In the genomic region with DNA sequence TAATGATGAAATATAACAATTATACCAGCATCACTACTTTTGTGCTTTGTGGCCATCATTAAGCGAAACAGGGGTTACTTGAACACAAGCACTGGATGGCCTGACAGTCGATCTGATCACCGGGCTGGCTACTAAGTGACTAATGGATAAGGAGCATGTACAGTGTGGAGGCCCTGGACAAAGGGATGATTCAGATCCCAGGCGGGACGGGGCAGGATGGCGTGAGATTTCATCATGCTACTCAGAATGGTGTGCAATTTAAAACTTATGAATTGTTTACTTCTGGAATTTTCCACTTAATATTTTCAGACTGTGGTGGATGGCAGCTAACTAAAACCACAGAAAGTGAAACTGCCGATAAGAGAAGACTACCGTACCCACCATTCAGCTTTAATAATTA, we compare ENCODE assay signal across 1 cellular context.
TF ChIP-seq lines count a peak whose summit lies in the region.

No MANE protein-coding gene starts in this region.

TF ChIP-seq in HCT116, 20 proteins besides CTCF, POLR2A, EP300 and RAD21 (continued from another document):
- TF ChIP-seq, protein P1, sequence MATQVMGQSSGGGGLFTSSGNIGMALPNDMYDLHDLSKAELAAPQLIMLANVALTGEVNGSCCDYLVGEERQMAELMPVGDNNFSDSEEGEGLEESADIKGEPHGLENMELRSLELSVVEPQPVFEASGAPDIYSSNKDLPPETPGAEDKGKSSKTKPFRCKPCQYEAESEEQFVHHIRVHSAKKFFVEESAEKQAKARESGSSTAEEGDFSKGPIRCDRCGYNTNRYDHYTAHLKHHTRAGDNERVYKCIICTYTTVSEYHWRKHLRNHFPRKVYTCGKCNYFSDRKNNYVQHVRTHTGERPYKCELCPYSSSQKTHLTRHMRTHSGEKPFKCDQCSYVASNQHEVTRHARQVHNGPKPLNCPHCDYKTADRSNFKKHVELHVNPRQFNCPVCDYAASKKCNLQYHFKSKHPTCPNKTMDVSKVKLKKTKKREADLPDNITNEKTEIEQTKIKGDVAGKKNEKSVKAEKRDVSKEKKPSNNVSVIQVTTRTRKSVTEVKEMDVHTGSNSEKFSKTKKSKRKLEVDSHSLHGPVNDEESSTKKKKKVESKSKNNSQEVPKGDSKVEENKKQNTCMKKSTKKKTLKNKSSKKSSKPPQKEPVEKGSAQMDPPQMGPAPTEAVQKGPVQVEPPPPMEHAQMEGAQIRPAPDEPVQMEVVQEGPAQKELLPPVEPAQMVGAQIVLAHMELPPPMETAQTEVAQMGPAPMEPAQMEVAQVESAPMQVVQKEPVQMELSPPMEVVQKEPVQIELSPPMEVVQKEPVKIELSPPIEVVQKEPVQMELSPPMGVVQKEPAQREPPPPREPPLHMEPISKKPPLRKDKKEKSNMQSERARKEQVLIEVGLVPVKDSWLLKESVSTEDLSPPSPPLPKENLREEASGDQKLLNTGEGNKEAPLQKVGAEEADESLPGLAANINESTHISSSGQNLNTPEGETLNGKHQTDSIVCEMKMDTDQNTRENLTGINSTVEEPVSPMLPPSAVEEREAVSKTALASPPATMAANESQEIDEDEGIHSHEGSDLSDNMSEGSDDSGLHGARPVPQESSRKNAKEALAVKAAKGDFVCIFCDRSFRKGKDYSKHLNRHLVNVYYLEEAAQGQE (IDR thresholded peaks at IDR 0.05; ENCODE audit: low read depth), result no peak
- TF ChIP-seq EGR1 (IDR thresholded peaks at IDR 0.05; ENCODE audit: low read depth) (no peak), YY1 (IDR thresholded peaks at IDR 0.05; ENCODE audit: extremely low read depth, insufficient replicate concordance, low read depth, low read length) (peak; percentile 63), CBX3 (IDR thresholded peaks at IDR 0.05; ENCODE audit: low read depth) (peak; percentile 47; the same call in 1 of the 2 replicates), FOSL1 (IDR thresholded peaks at IDR 0.05; ENCODE audit: low read depth) (peak; percentile 61)
